In the genomic region with DNA sequence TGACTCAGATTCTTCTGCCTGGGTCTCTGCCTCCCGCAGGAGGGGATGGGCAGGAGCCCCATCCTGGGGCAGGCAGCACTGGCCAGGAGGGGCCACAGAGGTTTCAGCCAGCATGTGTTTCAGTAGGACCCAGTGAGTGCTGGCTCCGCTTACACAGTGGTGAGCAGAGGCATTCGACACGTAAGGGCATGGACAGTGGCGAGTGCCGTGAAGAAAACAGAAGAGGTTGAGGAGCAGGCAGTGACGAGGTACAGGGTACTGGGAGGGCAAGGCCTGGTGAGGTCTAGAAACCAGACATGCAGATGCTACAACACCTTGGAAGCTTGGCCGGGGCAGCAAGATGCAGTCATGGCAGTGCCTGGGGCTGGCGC, we compare ENCODE assay signal across 11 cellular contexts. TPM values are rescaled to one million over a fixed set of nuclear protein-coding genes. Genes with fewer than 3 reads are reported as not detected.
"Had no signal": no experiment of that assay in that cellular context is flagged by ENCODE, and none has a peak within 500 bp of the region (broad histone marks: within the 10 kb centered on the region; RNA-seq: fewer than 3 reads in every experiment).

No MANE protein-coding gene starts in this region.

- H3K4me3 Mint-ChIP-seq: activated CD4-positive, alpha-beta T cell treated with anti-CD3 and anti-CD28 coated beads, Interleukin-2, amount 10 ng/mL, durations not matched to agents 7 days and 5 days; activated naive CD8-positive, alpha-beta T cell treated with anti-CD3 and anti-CD28 coated beads for 36 hours; stimulated activated memory B cell treated with anti-CD40 and anti-IgM and Interleukin-4, amounts not matched to agents 10 μg/mL and 1 μg/mL and 100 μg/mL, for 72 hours; T-helper 2 cell treated with Interferon-gamma antibody and Interleukin-4, amounts not matched to agents 5 μg/mL and 100 μg/mL, for 36 hours had no signal

- H3K4me1 Mint-ChIP-seq: activated CD4-positive, alpha-beta T cell treated with anti-CD3 and anti-CD28 coated beads, Interleukin-2, amount 10 ng/mL, durations not matched to agents 7 days and 5 days; activated naive CD8-positive, alpha-beta T cell treated with anti-CD3 and anti-CD28 coated beads for 36 hours; stimulated activated memory B cell treated with anti-CD40 and anti-IgM and Interleukin-4, amounts not matched to agents 10 μg/mL and 1 μg/mL and 100 μg/mL, for 72 hours had no signal

- ATAC-seq: esophagus mucosa; stimulated activated memory B cell treated with anti-CD40 and anti-IgM and Interleukin-4, amounts not matched to agents 10 μg/mL and 1 μg/mL and 100 μg/mL, for 72 hours had no signal

- H3K27me3 Mint-ChIP-seq: activated CD4-positive, alpha-beta T cell treated with anti-CD3 and anti-CD28 coated beads, Interleukin-2, amount 10 ng/mL, durations not matched to agents 7 days and 5 days; activated naive CD8-positive, alpha-beta T cell treated with anti-CD3 and anti-CD28 coated beads for 36 hours had no signal

- H3K9me3 ChIP-seq: tibial artery had no signal

- H3K4me3 ChIP-seq: tibial artery had no signal

- H3K4me1 ChIP-seq: parathyroid adenoma had no signal

- H3K36me3 Mint-ChIP-seq: activated naive CD8-positive, alpha-beta T cell treated with anti-CD3 and anti-CD28 coated beads for 36 hours; stimulated activated memory B cell treated with anti-CD40 and anti-IgM and Interleukin-4, amounts not matched to agents 10 μg/mL and 1 μg/mL and 100 μg/mL, for 72 hours had no signal

- H3K27ac Mint-ChIP-seq: activated CD4-positive, alpha-beta T cell treated with anti-CD3 and anti-CD28 coated beads, Interleukin-2, amount 10 ng/mL, durations not matched to agents 7 days and 5 days; activated naive CD8-positive, alpha-beta T cell treated with anti-CD3 and anti-CD28 coated beads for 36 hours; stimulated activated memory B cell treated with anti-CD40 and anti-IgM and Interleukin-4, amounts not matched to agents 10 μg/mL and 1 μg/mL and 100 μg/mL, for 72 hours; T-helper 2 cell treated with Interferon-gamma antibody and Interleukin-4, amounts not matched to agents 5 μg/mL and 100 μg/mL, for 36 hours had no signal

- H3K27ac ChIP-seq: brain microvascular endothelial cell, parathyroid adenoma, tibial artery had no signal

- H3K27me3 ChIP-seq: brain microvascular endothelial cell had no signal

- DNase-seq: activated CD4-positive, alpha-beta T cell treated with anti-CD3 and anti-CD28 coated beads, Interleukin-2, amount 10 ng/mL, durations not matched to agents 7 days and 5 days; activated CD8-positive, alpha-beta memory T cell treated with anti-CD3 and anti-CD28 coated beads for 24 hours; activated gamma-delta T cell treated with Interleukin-2 at 50 U/mL for 16 hours; activated naive CD8-positive, alpha-beta T cell treated with anti-CD3 and anti-CD28 coated beads for 36 hours; brain microvascular endothelial cell; cerebellar nuclear complex; tibial artery had no signal

- H3K36me3 ChIP-seq: brain microvascular endothelial cell, tibial artery had no signal

- H3K9me3 Mint-ChIP-seq: activated CD4-positive, alpha-beta T cell treated with anti-CD3 and anti-CD28 coated beads, Interleukin-2, amount 10 ng/mL, durations not matched to agents 7 days and 5 days; activated naive CD8-positive, alpha-beta T cell treated with anti-CD3 and anti-CD28 coated beads for 36 hours; stimulated activated memory B cell treated with anti-CD40 and anti-IgM and Interleukin-4, amounts not matched to agents 10 μg/mL and 1 μg/mL and 100 μg/mL, for 72 hours; T-helper 2 cell treated with Interferon-gamma antibody and Interleukin-4, amounts not matched to agents 5 μg/mL and 100 μg/mL, for 36 hours had no signal

RNA-seq across cellular contexts. Expression of a gene that starts 41.5 kb away (rescaled TPM):
- total RNA-seq: activated CD4-positive, alpha-beta T cell treated with anti-CD3 and anti-CD28 coated beads, Interleukin-2, amount 10 ng/mL, durations not matched to agents 7 days and 5 days; activated naive CD8-positive, alpha-beta T cell treated with anti-CD3 and anti-CD28 coated beads for 36 hours; esophagus mucosa had no signal
